ENCODE assay signal across 21 cellular contexts in the genomic region with DNA sequence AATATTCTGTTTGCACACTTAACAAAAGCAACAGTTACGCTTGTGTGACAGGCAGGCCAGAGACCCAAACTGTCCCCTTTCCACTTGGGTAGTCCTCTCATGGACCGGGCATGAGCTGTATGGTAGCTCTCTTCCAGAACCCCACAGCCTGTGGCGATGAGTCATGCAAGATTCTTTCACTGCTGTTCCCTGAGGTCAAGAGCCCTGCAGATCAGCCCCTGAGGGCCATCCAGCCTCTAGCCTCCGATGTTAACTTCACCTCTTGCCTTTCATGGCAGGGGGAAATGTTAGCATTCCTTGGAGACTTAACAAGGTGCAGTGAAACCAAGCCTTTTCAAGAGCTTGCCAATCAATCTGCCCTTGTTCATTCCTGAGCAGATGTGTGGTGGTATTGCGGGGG.
A peak's percentile ranks its signal among the peaks of the same experiment; 100 is the strongest.
DNase-seq lines count a peak whose midpoint lies in the region; ATAC-seq and TF ChIP-seq lines count a peak whose summit lies in the region.
"Had no signal": no experiment of that assay in that cellular context is flagged by ENCODE, and none has a peak within 500 bp of the region (broad histone marks: within the 10 kb centered on the region; RNA-seq: fewer than 3 reads in every experiment).

No MANE protein-coding gene starts in this region.

- WGBS in aorta, 2 donors = 84 to 89% methylated on average over 5 of the region's 5 CpGs

- H3K9me3 Mint-ChIP-seq in HFFc6 = no peaks in the 10 kb centered on the region

- ATAC-seq in upper lobe of right lung (no peak), aorta (ENCODE audit: low FRiP score) (no peak)

- H4K20me1 ChIP-seq in OCI-LY3 (ENCODE audit: insufficient read depth, low read length) = no peaks in the 10 kb centered on the region

- H3K27ac ChIP-seq in OCI-LY3 (ENCODE audit: low read length) (peak overlapping the region; percentile 83; the same call in 1 of the 2 replicates), upper lobe of right lung (no peak overlapping the region), aorta (ENCODE audit: low read depth in 1 of 2, low read length in 2 of 2) (no peak overlapping the region)
- H3K27ac ChIP-seq: 22Rv1 had no signal

- peak; percentile 59 for DNase-seq in DMS53 (lab: John Stamatoyannopoulos, UW)
- no peak for DNase-seq in DMS53 treated with DMSO at 0.1 percent for 48 hours (lab: John Stamatoyannopoulos, UW; ENCODE audit: unreplicated experiment)
- peak; percentile 86 for DNase-seq in islet precursor cell
- peak; percentile 61 for DNase-seq in upper lobe of right lung
- no peak for DNase-seq in HFFc6
- no peak for DNase-seq in effector CD8-positive, alpha-beta T cell (lab: John Stamatoyannopoulos, UW)
- DNase-seq in aorta = no peak
- DNase-seq: KG1; MG63; NCI-H1048; NCI-H2081; NCI-H2171 treated with DMSO at 0.1 percent for 48 hours; NCI-H446; NCI-H526 treated with DMSO at 0.1 percent for 48 hours; NK-92 treated with Interleukin-12 subunit alpha and Interleukin-12 subunit beta, amount 100 ng/mL, for 24 hours; RPMI8226; SHP77 treated with DMSO at 0.1 percent for 48 hours; SK-N-SH had no signal

- H3K27me3 Mint-ChIP-seq in HFFc6 (ENCODE audit: insufficient read depth) = peaks cover 3% of the 10 kb centered on the region

- no peak overlapping the region for H2AFZ ChIP-seq in OCI-LY3 (ENCODE audit: low read depth, low read length)

- no peaks in the 10 kb centered on the region for H3K79me2 ChIP-seq in OCI-LY3 (ENCODE audit: low read length)

- H3K27me3 ChIP-seq in OCI-LY3 (ENCODE audit: low read depth, low read length) (no peaks in the 10 kb centered on the region), upper lobe of right lung (no peaks in the 10 kb centered on the region), aorta (ENCODE audit: control insufficient read depth in 1 of 2, insufficient read depth in 2 of 2, low read length in 1 of 2) (no peaks in the 10 kb centered on the region)
- H3K27me3 ChIP-seq: MG63 had no signal

- H3K4me1 ChIP-seq in OCI-LY3 (ENCODE audit: low read length) = peaks cover 12% of the 10 kb centered on the region
- no peaks in the 10 kb centered on the region for H3K4me1 ChIP-seq in upper lobe of right lung
- no peaks in the 10 kb centered on the region for H3K4me1 ChIP-seq in aorta (ENCODE audit: control insufficient read depth in 1 of 2, insufficient read depth in 2 of 2, low read length in 2 of 2)

- TF ChIP-seq CTCF in OCI-LY3 (IDR thresholded peaks at IDR 0.05; ENCODE audit: low read depth, low read length) (no peak), upper lobe of right lung (IDR thresholded peaks at IDR 0.05) (no peak), HFFc6 (IDR thresholded peaks at IDR 0.05) (no peak)

- H3K4me1 Mint-ChIP-seq in HFFc6 (ENCODE audit: low read depth) = no peaks in the 10 kb centered on the region
- H3K4me1 Mint-ChIP-seq: CD14-positive monocyte had no signal

- H3K4me3 Mint-ChIP-seq in HFFc6 = no peak overlapping the region
- H3K4me3 Mint-ChIP-seq: CD14-positive monocyte had no signal

- H3K27ac Mint-ChIP-seq in HFFc6 = no peak overlapping the region
- H3K27ac Mint-ChIP-seq: CD14-positive monocyte had no signal

- peaks cover 37% of the 10 kb centered on the region for H3K9me3 ChIP-seq in OCI-LY3 (ENCODE audit: insufficient read depth, low read length)
- no peaks in the 10 kb centered on the region for H3K9me3 ChIP-seq in upper lobe of right lung
- H3K9me3 ChIP-seq in aorta (ENCODE audit: control insufficient read depth, low read length) = peaks cover 2% of the 10 kb centered on the region
- H3K9me3 ChIP-seq: MG63, SK-N-SH had no signal

- no peaks in the 10 kb centered on the region for H3K36me3 Mint-ChIP-seq in HFFc6 (ENCODE audit: low read depth)
- H3K36me3 Mint-ChIP-seq: CD14-positive monocyte had no signal

- H3K36me3 ChIP-seq in OCI-LY3 (replicated peaks; ENCODE audit: low read depth, low read length) (peaks cover 26% of the 10 kb centered on the region), upper lobe of right lung (no peaks in the 10 kb centered on the region), aorta (ENCODE audit: control insufficient read depth in 1 of 2, insufficient read depth in 2 of 2, low read length in 1 of 2) (no peaks in the 10 kb centered on the region)
- H3K36me3 ChIP-seq: MG63 had no signal

- H3K4me2 ChIP-seq in OCI-LY3 (ENCODE audit: low read length) = no peak overlapping the region
- H3K4me2 ChIP-seq: SK-N-SH had no signal

- intact Hi-C loops in upper lobe of right lung (cut with DNase I) = no loop called here
- intact Hi-C loops in aorta (cut with DNase I) = no loop called here

- H3K9ac ChIP-seq in OCI-LY3 (ENCODE audit: low read length) = no peak overlapping the region
- H3K9ac ChIP-seq: SK-N-SH had no signal

- H3K4me3 ChIP-seq in OCI-LY3 (ENCODE audit: low read length) (no peak overlapping the region), upper lobe of right lung (no peak overlapping the region), aorta (ENCODE audit: low read length in 2 of 2) (no peak overlapping the region)
- H3K4me3 ChIP-seq: MG63 had no signal

Comparison
In these comparisons a context has a peak if more than half of its experiments do, and no peak if none do; other contexts are left out.
1. DNase-seq: peak in DMS53 (single experiment), islet precursor cell (single experiment) and upper lobe of right lung (single experiment); none in DMS53 treated with DMSO at 0.1 percent for 48 hours (single experiment), HFFc6 (single experiment), effector CD8-positive, alpha-beta T cell (single experiment) and aorta (0 of 2).